19 cellular contexts compared by ENCODE assay signal in the genomic region with DNA sequence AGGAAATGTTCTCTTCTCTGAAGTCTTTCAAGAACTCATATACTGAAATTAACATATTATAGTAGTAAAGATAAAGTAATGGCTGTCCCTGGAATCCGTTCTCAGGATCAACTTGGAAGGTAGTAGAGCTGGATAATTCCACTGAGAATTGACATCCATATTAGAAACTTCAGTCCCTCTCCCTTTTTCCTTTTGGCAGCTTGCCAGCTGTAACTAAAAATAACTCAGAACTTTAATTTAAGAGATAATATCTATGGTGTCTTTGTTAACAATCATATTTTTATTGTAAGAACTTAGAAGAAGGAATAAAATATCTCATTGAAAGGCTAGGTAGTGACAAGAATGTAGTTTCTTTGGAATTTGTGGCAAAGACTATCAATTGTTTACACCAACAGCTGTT.
DNase-seq lines count a peak whose midpoint lies in the region; ATAC-seq, FAIRE-seq and TF ChIP-seq lines count a peak whose summit lies in the region.
"Had no signal": no experiment of that assay in that cellular context is flagged by ENCODE, and none has a peak within 500 bp of the region (broad histone marks: within the 10 kb centered on the region; RNA-seq: fewer than 3 reads in every experiment).

No MANE protein-coding gene starts in this region.

- H3K36me3 ChIP-seq in SK-N-SH (replicated peaks in 1 of 2; ENCODE audit: control insufficient read depth in 1 of 2, insufficient read depth in 2 of 2, low read length in 1 of 2) (no peaks in the 10 kb centered on the region), K562 (ENCODE audit: control insufficient read depth, insufficient read depth, low read length) (no peaks in the 10 kb centered on the region)
- H3K36me3 ChIP-seq: BLaER1 had no signal

- TF ChIP-seq RAD21 in SK-N-SH (IDR thresholded peaks at IDR 0.05; ENCODE audit: low read length) (no peak), K562 (CRISPR knock-in tag; conservative IDR thresholded peaks at IDR 0.05 in 1 of 2, IDR thresholded peaks at IDR 0.05 in 1 of 2) (no peak)

- H3K9me2 ChIP-seq in SK-N-SH = no peaks in the 10 kb centered on the region

- in situ Hi-C loops in K562 (cut with MboI) = no loop called here

- DNase-seq in DMS 273 (lab: John Stamatoyannopoulos, UW; ENCODE audit: unreplicated experiment) (peak; percentile 9), DMS 273 treated with DMSO at 0.1 percent for 48 hours (lab: John Stamatoyannopoulos, UW) (no peak), SK-N-SH (no peak), K562 (ENCODE audit: extremely low read depth in 1 of 4, low spot score in 3 of 4) (no peak), myocyte (ENCODE audit: low read depth) (peak; percentile 40), NCI-H146 treated with DMSO at 0.1 percent for 48 hours (lab: John Stamatoyannopoulos, UW; ENCODE audit: unreplicated experiment) (no peak)
- no peak for DNase-seq in activated CD8-positive, alpha-beta memory T cell treated with anti-CD3 and anti-CD28 coated beads, Interleukin-2, amount 50 U/mL, for 48 hours
- DNase-seq: CD4-positive, alpha-beta memory T cell; DMS53; DND-41; EL; GOT3; H7 had no signal

- TF ChIP-seq EP300 in SK-N-SH (IDR thresholded peaks at IDR 0.05; ENCODE audit: borderline replicate concordance in 1 of 2, low read depth in 1 of 2, low read length in 1 of 2) (no peak), K562 (IDR thresholded peaks at IDR 0.05; ENCODE audit: low read length) (no peak)

- ATAC-seq in SK-N-SH treated with all-trans-retinoic acid at 6 μM for 48 hours (no peak), K562 (no peak)
- ATAC-seq: A549, GM12878, HCT116 had no signal

- TF ChIP-seq CTCF in SK-N-SH (IDR thresholded peaks at IDR 0.05) = no peak
- TF ChIP-seq CTCF in K562 (IDR thresholded peaks at IDR 0.05 in 2 of 3, conservative IDR thresholded peaks at IDR 0.05 in 1 of 3; ENCODE audit: insufficient read depth in 2 of 3, low read depth in 1 of 3, low read length in 3 of 3) = no peak

- no peak for TF ChIP-seq POLR2A in K562 (conservative IDR thresholded peaks at IDR 0.05)

- no peaks in the 10 kb centered on the region for H3F3A ChIP-seq in SK-N-SH (replicated peaks; ENCODE audit: insufficient read depth)

- FAIRE-seq in K562 (lab: Jason Lieb, UNC) = no peak
- FAIRE-seq: A549, GM12878 had no signal

- H3K9ac ChIP-seq in SK-N-SH (no peak overlapping the region), K562 (ENCODE audit: insufficient read depth in 1 of 2, low read depth in 2 of 2, low read length in 2 of 2) (no peak overlapping the region)
- H3K9ac ChIP-seq: BLaER1 had no signal

- CTCF ChIA-PET in SK-N-SH (lab: Yijun Ruan, JAX) (interaction anchor here (1.1 kb wide), 1 partner anchor 118 kb away, joined by 3 read pairs; no protein-coding TSS in a partner anchor), K562 (lab: Yijun Ruan, JAX; ENCODE audit: low intra/inter-chr PET ratio) (no interaction called here)

- no peaks in the 10 kb centered on the region for H3K9me1 ChIP-seq in K562 (ENCODE audit: control insufficient read depth, insufficient read depth, low read length)

- no peak overlapping the region for H3K4me3 ChIP-seq in SK-N-SH (ENCODE audit: low read depth in 2 of 2, low read length in 1 of 2)
- H3K4me3 ChIP-seq in K562 = no peak overlapping the region
- H3K4me3 ChIP-seq: A549, BLaER1, GM12878 had no signal

- H3K27me3 ChIP-seq in SK-N-SH (ENCODE audit: insufficient read depth) (no peaks in the 10 kb centered on the region), K562 (ENCODE audit: control insufficient read depth in 2 of 2, insufficient read depth in 2 of 2, low read length in 2 of 2) (no peaks in the 10 kb centered on the region)
- H3K27me3 ChIP-seq: BLaER1 had no signal

- H3K4me2 ChIP-seq in SK-N-SH = no peak overlapping the region
- no peak overlapping the region for H3K4me2 ChIP-seq in K562 (ENCODE audit: insufficient read depth, low read length)
- H3K4me2 ChIP-seq: A549, BLaER1 had no signal

- intact Hi-C loops in K562 (cut with micrococcal nuclease) = no loop called here

- no peak overlapping the region for H3K27ac ChIP-seq in SK-N-SH (ENCODE audit: low read depth in 2 of 2, low read length in 1 of 2)
- H3K27ac ChIP-seq in K562 (ENCODE audit: extremely low read depth, low read depth, low read length) = no peak overlapping the region
- H3K27ac ChIP-seq: 22Rv1, A549, BLaER1 had no signal

- no peaks in the 10 kb centered on the region for H3K79me2 ChIP-seq in SK-N-SH (ENCODE audit: insufficient read depth)
- no peaks in the 10 kb centered on the region for H3K79me2 ChIP-seq in K562 (ENCODE audit: control insufficient read depth, insufficient read depth, low read length)

- H3K9me3 ChIP-seq in SK-N-SH = no peaks in the 10 kb centered on the region
- H3K9me3 ChIP-seq in K562 (replicated peaks; ENCODE audit: control insufficient read depth, insufficient read depth, low read depth, low read length) = no peaks in the 10 kb centered on the region
- H3K9me3 ChIP-seq: A549, BLaER1 had no signal

- H2AFZ ChIP-seq in SK-N-SH (ENCODE audit: low read depth) (no peak overlapping the region), K562 (ENCODE audit: low read depth, low read length) (no peak overlapping the region)

- H3K4me1 ChIP-seq in SK-N-SH (ENCODE audit: control insufficient read depth in 1 of 2, insufficient read depth in 2 of 2, low read depth in 1 of 2, low read length in 1 of 2) = no peaks in the 10 kb centered on the region; a peak in 1 of 4 replicates
- H3K4me1 ChIP-seq in K562 (replicated peaks in 1 of 2; ENCODE audit: control insufficient read depth in 2 of 2, insufficient read depth in 2 of 2, low read length in 2 of 2) = no peaks in the 10 kb centered on the region
- H3K4me1 ChIP-seq: A549, BLaER1 had no signal

- POLR2A ChIA-PET in SK-N-SH (lab: Yijun Ruan, JAX) (no interaction called here), K562 (lab: Yijun Ruan, JAX) (interaction anchor here (0.6 kb wide), 1 partner anchor 73 kb away, joined by 3 read pairs; no protein-coding TSS in a partner anchor)

- BruUV-seq in K562 (replicated peaks; lab: Mats Ljungman, UMichigan) = no TSS peak

- WGBS in SK-N-SH (ENCODE audit: low lambda C conversion rate) = 32% methylated on average over 1 of the region's 1 CpG
- 27% methylated on average over 1 of the region's 1 CpG for WGBS in K562 (ENCODE audit: insufficient coverage, low coverage, missing lambda C conversion rate)

- H4K20me1 ChIP-seq in SK-N-SH (ENCODE audit: insufficient read depth) (no peaks in the 10 kb centered on the region), K562 (replicated peaks; ENCODE audit: control insufficient read depth, insufficient read depth, low read length) (no peaks in the 10 kb centered on the region)
- H4K20me1 ChIP-seq: BLaER1 had no signal

TF ChIP-seq in SK-N-SH, 30 proteins besides CTCF, POLR2A, EP300 and RAD21 (continues in another document):
- TF ChIP-seq RXRA (IDR thresholded peaks at IDR 0.05; ENCODE audit: borderline replicate concordance, low read depth) (no peak), MEF2A (IDR thresholded peaks at IDR 0.05; ENCODE audit: borderline replicate concordance, low read depth) (peak; percentile 25; the same call in 1 of the 2 replicates), RCOR1 (IDR thresholded peaks at IDR 0.05; ENCODE audit: low read length) (no peak), NFIC (IDR thresholded peaks at IDR 0.05; ENCODE audit: borderline replicate concordance) (peak; percentile 40; the same call in 1 of the 2 replicates)
- TF ChIP-seq, protein P1, sequence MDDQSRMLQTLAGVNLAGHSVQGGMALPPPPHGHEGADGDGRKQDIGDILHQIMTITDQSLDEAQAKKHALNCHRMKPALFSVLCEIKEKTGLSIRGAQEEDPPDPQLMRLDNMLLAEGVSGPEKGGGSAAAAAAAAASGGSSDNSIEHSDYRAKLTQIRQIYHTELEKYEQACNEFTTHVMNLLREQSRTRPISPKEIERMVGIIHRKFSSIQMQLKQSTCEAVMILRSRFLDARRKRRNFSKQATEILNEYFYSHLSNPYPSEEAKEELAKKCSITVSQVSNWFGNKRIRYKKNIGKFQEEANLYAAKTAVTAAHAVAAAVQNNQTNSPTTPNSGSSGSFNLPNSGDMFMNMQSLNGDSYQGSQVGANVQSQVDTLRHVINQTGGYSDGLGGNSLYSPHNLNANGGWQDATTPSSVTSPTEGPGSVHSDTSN (IDR thresholded peaks at IDR 0.05) = no peak

TF ChIP-seq in SK-N-SH treated with all-trans-retinoic acid at 6 μM for 48 hours, 23 proteins besides CTCF, POLR2A, EP300 and RAD21 (continues in another document):
- TF ChIP-seq ZFP3 (CRISPR knock-in tag; IDR thresholded peaks at IDR 0.05) (no peak), TCF4 (CRISPR knock-in tag; IDR thresholded peaks at IDR 0.05; ENCODE audit: borderline replicate concordance) (no peak), ARNTL (CRISPR knock-in tag; IDR thresholded peaks at IDR 0.05; ENCODE audit: borderline replicate concordance, low read depth) (no peak)
- TF ChIP-seq, protein P2, sequence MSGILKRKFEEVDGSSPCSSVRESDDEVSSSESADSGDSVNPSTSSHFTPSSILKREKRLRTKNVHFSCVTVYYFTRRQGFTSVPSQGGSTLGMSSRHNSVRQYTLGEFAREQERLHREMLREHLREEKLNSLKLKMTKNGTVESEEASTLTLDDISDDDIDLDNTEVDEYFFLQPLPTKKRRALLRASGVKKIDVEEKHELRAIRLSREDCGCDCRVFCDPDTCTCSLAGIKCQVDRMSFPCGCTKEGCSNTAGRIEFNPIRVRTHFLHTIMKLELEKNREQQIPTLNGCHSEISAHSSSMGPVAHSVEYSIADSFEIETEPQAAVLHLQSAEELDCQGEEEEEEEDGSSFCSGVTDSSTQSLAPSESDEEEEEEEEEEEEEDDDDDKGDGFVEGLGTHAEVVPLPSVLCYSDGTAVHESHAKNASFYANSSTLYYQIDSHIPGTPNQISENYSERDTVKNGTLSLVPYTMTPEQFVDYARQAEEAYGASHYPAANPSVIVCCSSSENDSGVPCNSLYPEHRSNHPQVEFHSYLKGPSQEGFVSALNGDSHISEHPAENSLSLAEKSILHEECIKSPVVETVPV (CRISPR knock-in tag; IDR thresholded peaks at IDR 0.05) = no peak

TF ChIP-seq in K562, 482 proteins besides CTCF, POLR2A, EP300 and RAD21 (continues in another document):
- TF ChIP-seq NFIC (IDR thresholded peaks at IDR 0.05) = peak; percentile 95

Comparison
In these comparisons a context has a peak if more than half of its experiments do, and no peak if none do; other contexts are left out.
1. DNase-seq: peak in DMS 273 (single experiment) and myocyte (single experiment); none in DMS 273 treated with DMSO at 0.1 percent for 48 hours (single experiment), SK-N-SH (single experiment), K562 (0 of 4), activated CD8-positive, alpha-beta memory T cell treated with anti-CD3 and anti-CD28 coated beads, Interleukin-2, amount 50 U/mL, for 48 hours (single experiment) and NCI-H146 treated with DMSO at 0.1 percent for 48 hours (single experiment).